Comparison of ENCODE assay signal across 15 cellular contexts in the genomic region with DNA sequence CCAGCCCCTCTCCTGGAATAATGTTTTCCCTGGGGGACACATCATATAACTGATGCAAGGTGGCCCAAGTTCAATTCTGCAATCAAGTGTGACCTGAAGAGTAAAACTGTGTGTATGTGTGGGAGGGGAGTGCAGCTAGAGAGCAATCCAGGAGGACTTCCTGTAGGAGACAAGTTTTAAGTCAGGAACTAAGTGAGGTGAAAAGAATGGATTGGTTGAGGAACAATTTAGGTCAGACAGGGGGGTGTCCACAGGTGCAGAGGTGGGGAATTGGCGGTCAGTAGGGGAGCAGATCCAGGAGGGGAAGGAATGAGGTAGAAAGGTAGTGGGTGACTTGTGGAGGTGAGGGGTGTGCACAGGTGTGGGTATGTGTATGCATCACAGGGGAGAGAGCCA.
"Had no signal": no experiment of that assay in that cellular context is flagged by ENCODE, and none has a peak within 500 bp of the region (broad histone marks: within the 10 kb centered on the region; RNA-seq: fewer than 3 reads in every experiment).

No MANE protein-coding gene starts in this region.

- H3K36me3 ChIP-seq: esophagus muscularis mucosa, heart right ventricle, suprapubic skin, thyroid gland, upper lobe of left lung had no signal

- H3K4me3 ChIP-seq: esophagus muscularis mucosa, gastrocnemius medialis, heart right ventricle, smooth muscle cell, suprapubic skin, thyroid gland, upper lobe of left lung had no signal

- DNase-seq: effector memory CD4-positive, alpha-beta T cell; gastrocnemius medialis; heart right ventricle; hypothalamus; mammary epithelial cell; naive thymus-derived CD8-positive, alpha-beta T cell; stimulated activated CD4-positive, alpha-beta T cell treated with anti-CD3 and anti-CD28 coated beads, Interleukin-2, amount 100 ng/mL, for 48 hours; stimulated activated naive CD8-positive, alpha-beta T cell treated with anti-CD3 and anti-CD28 coated beads, Interleukin-15, Interleukin-2, amounts not matched to agents 100 U/mL and 50 U/mL, for 24 hours; thyroid gland; upper lobe of left lung had no signal

- H3K36me3 Mint-ChIP-seq: naive thymus-derived CD8-positive, alpha-beta T cell had no signal

- H3K9me3 ChIP-seq: esophagus muscularis mucosa, gastrocnemius medialis, heart right ventricle, suprapubic skin, thyroid gland, upper lobe of left lung had no signal

- H3K4me3 Mint-ChIP-seq: naive thymus-derived CD8-positive, alpha-beta T cell had no signal

- H3K4me1 Mint-ChIP-seq: naive thymus-derived CD8-positive, alpha-beta T cell had no signal

- H3K4me2 ChIP-seq: smooth muscle cell had no signal

- H3K9me3 Mint-ChIP-seq: naive thymus-derived CD8-positive, alpha-beta T cell had no signal

- H3K4me1 ChIP-seq: esophagus muscularis mucosa, suprapubic skin, thyroid gland, upper lobe of left lung had no signal

- H3K27ac ChIP-seq: epithelial cell of prostate, esophagus muscularis mucosa, heart right ventricle, suprapubic skin, thyroid gland, upper lobe of left lung had no signal

- H3K27me3 ChIP-seq: gastrocnemius medialis, suprapubic skin, thyroid gland, upper lobe of left lung had no signal

- ATAC-seq: gastrocnemius medialis; heart right ventricle; naive thymus-derived CD8-positive, alpha-beta T cell; right cardiac atrium; stimulated activated naive CD8-positive, alpha-beta T cell treated with anti-CD3 and anti-CD28 coated beads, Interleukin-15, Interleukin-2, amounts not matched to agents 100 U/mL and 50 U/mL, for 24 hours had no signal
